In genomic region chr18:74292541-74292858, GRCh38 we compare ENCODE assay signal across 8 cellular contexts. TPM values are rescaled to one million over a fixed set of nuclear protein-coding genes. Genes with fewer than 3 reads are reported as not detected.
DNase-seq lines count a peak whose midpoint lies in the region; ATAC-seq and TF ChIP-seq lines count a peak whose summit lies in the region.

No MANE protein-coding gene starts in this region.

- intact Hi-C loops in breast epithelium (cut with DNase I; ENCODE audit: low total_unique reads): no loop called here

- H3K4me1 ChIP-seq in breast epithelium: peaks cover 3 to 5% of the 10 kb centered on the region in 2 donors

- H3K27me3 Mint-ChIP-seq in stimulated activated naive CD8-positive, alpha-beta T cell treated with anti-CD3 and anti-CD28 coated beads, Interleukin-15, Interleukin-2, amounts not matched to agents 100 ng/mL and 50 ng/mL, for 24 hours: no peaks in the 10 kb centered on the region
- no peaks in the 10 kb centered on the region for H3K27me3 Mint-ChIP-seq in mesothelial cell of epicardium (ENCODE audit: low read depth)

- TF ChIP-seq CTCF in breast epithelium (IDR thresholded peaks at IDR 0.05) (no peak), mesothelial cell of epicardium (IDR thresholded peaks at IDR 0.05; ENCODE audit: unreplicated experiment) (no peak)

- peak overlapping the region; percentile 92 for H3K4me3 Mint-ChIP-seq in stimulated activated naive CD8-positive, alpha-beta T cell treated with anti-CD3 and anti-CD28 coated beads, Interleukin-15, Interleukin-2, amounts not matched to agents 100 ng/mL and 50 ng/mL, for 24 hours
- peak overlapping the region; percentile 93 for H3K4me3 Mint-ChIP-seq in mesothelial cell of epicardium

- TF ChIP-seq POLR2A in breast epithelium (IDR thresholded peaks at IDR 0.05): no peak

- no peaks in the 10 kb centered on the region for H3K27me3 ChIP-seq in breast epithelium

- peak overlapping the region; percentile 65 to 86 for H3K27ac ChIP-seq in breast epithelium

- DNase-seq in stimulated activated naive CD8-positive, alpha-beta T cell treated with anti-CD3 and anti-CD28 coated beads, Interleukin-15, Interleukin-2, amounts not matched to agents 100 U/mL and 50 U/mL, for 24 hours: no peak
- DNase-seq in breast epithelium (ENCODE audit: low spot score in 2 of 2) (no peak), mesothelial cell of epicardium (ENCODE audit: low spot score in 2 of 2, unreplicated experiment in 2 of 2) (no peak), OCI-M2 (lab: John Stamatoyannopoulos, UW; ENCODE audit: unreplicated experiment) (no peak), 8988T (no peak)
- DNase-seq in stimulated activated CD4-positive, alpha-beta T cell treated with anti-CD3 and anti-CD28 coated beads, Interleukin-15, amount 100 ng/mL, for 24 hours: no peak

- H3K36me3 Mint-ChIP-seq in stimulated activated naive CD8-positive, alpha-beta T cell treated with anti-CD3 and anti-CD28 coated beads, Interleukin-15, Interleukin-2, amounts not matched to agents 100 ng/mL and 50 ng/mL, for 24 hours (ENCODE audit: low read depth): peaks cover 7% of the 10 kb centered on the region
- H3K36me3 Mint-ChIP-seq in mesothelial cell of epicardium: no peaks in the 10 kb centered on the region

- no peak for ATAC-seq in stimulated activated naive CD8-positive, alpha-beta T cell treated with anti-CD3 and anti-CD28 coated beads, Interleukin-15, Interleukin-2, amounts not matched to agents 100 U/mL and 50 U/mL, for 24 hours
- no peak for ATAC-seq in GM18861 (IDR thresholded peaks at IDR 0.05; ENCODE audit: unreplicated experiment)

- H3K4me1 Mint-ChIP-seq in stimulated activated naive CD8-positive, alpha-beta T cell treated with anti-CD3 and anti-CD28 coated beads, Interleukin-15, Interleukin-2, amounts not matched to agents 100 ng/mL and 50 ng/mL, for 24 hours (ENCODE audit: low read depth): peaks cover 28% of the 10 kb centered on the region
- H3K4me1 Mint-ChIP-seq in mesothelial cell of epicardium: peaks cover 19% of the 10 kb centered on the region

- no peaks in the 10 kb centered on the region for H3K36me3 ChIP-seq in breast epithelium

- no peaks in the 10 kb centered on the region for H3K9me3 ChIP-seq in breast epithelium

- H3K27ac Mint-ChIP-seq in stimulated activated naive CD8-positive, alpha-beta T cell treated with anti-CD3 and anti-CD28 coated beads, Interleukin-15, Interleukin-2, amounts not matched to agents 100 ng/mL and 50 ng/mL, for 24 hours: no peak overlapping the region
- peak overlapping the region; percentile 79 for H3K27ac Mint-ChIP-seq in mesothelial cell of epicardium

- peak overlapping the region; percentile 78 to 96 (median 85) for H3K4me3 ChIP-seq in breast epithelium

- no peaks in the 10 kb centered on the region for H3K9me3 Mint-ChIP-seq in stimulated activated naive CD8-positive, alpha-beta T cell treated with anti-CD3 and anti-CD28 coated beads, Interleukin-15, Interleukin-2, amounts not matched to agents 100 ng/mL and 50 ng/mL, for 24 hours
- H3K9me3 Mint-ChIP-seq in mesothelial cell of epicardium: no peaks in the 10 kb centered on the region

RNA-seq across cellular contexts. Expression of gene CYB5A, which starts 0.7 kb away (rescaled TPM):
- total RNA-seq in breast epithelium (100 to 1,000 TPM; 185 to 646 (median 300) TPM), mesothelial cell of epicardium (36.5 to 46.5 TPM (median 37.6 TPM) in 3 replicates)

RNA-seq across cellular contexts. Expression of gene C18orf63, which starts 23.1 kb away (rescaled TPM):
- under 1 TPM in 1 of 3 donors, not detected in 2; 0.16 TPM for total RNA-seq in breast epithelium
- not detected in 3 replicates for total RNA-seq in mesothelial cell of epicardium
